In genomic region chr12:124917135-124917840, GRCh38 we compare ENCODE assay signal across 8 cellular contexts. TPM values are rescaled to one million over a fixed set of nuclear protein-coding genes. Genes with fewer than 3 reads are reported as not detected.
A peak's percentile ranks its signal among the peaks of the same experiment; 100 is the strongest.
DNase-seq lines count a peak whose midpoint lies in the region; ATAC-seq and TF ChIP-seq lines count a peak whose summit lies in the region.

No MANE protein-coding gene starts in this region.

- no peaks in the 10 kb centered on the region; the same call in 1 of the 2 replicates for H3K4me1 ChIP-seq in iPS DF 6.9 (ENCODE audit: control insufficient read depth, insufficient read depth, low read length)
- H3K4me1 ChIP-seq in skeletal muscle tissue (ENCODE audit: control insufficient read depth in 3 of 3, insufficient read depth in 3 of 3, low read length in 3 of 3): peaks cover 44 to 63% (median 51%) of the 10 kb centered on the region in 3 donors

- DNase-seq in GM13976 (ENCODE audit: low spot score) (peak; percentile 80), astrocyte of the cerebellum (ENCODE audit: low read depth) (peak; percentile 99), iPS DF 6.9 (ENCODE audit: low read depth, low spot score) (peak; percentile 92), NCI-H524 treated with DMSO at 0.1 percent for 48 hours (lab: John Stamatoyannopoulos, UW) (no peak), DMS53 (lab: John Stamatoyannopoulos, UW) (no peak)

- H3K27me3 ChIP-seq in iPS DF 6.9 (ENCODE audit: control insufficient read depth, insufficient read depth, low read length) (no peaks in the 10 kb centered on the region), skeletal muscle tissue (ENCODE audit: control insufficient read depth in 3 of 3, insufficient read depth in 3 of 3, low read length in 3 of 3) (no peaks in the 10 kb centered on the region)

- TF ChIP-seq POLR2A in Raji (IDR thresholded peaks at IDR 0.05; ENCODE audit: insufficient read depth, low read depth, low read length): peak; percentile 57

- H3K36me3 ChIP-seq in iPS DF 6.9 (ENCODE audit: control insufficient read depth, insufficient read depth, low read length) (peaks cover 6% of the 10 kb centered on the region; the same call in 1 of the 2 replicates), skeletal muscle tissue (ENCODE audit: control insufficient read depth in 3 of 3, insufficient read depth in 3 of 3, low read length in 3 of 3) (peaks cover 10 to 15% (median 15%) of the 10 kb centered on the region in 3 donors)

- H3K9ac ChIP-seq in skeletal muscle tissue (ENCODE audit: low read depth in 1 of 3, low read length in 3 of 3): peak overlapping the region; percentile 98 to 100 (median 99)

- H3K4me3 ChIP-seq in astrocyte of the cerebellum (ENCODE audit: low read depth, low read length) (peak overlapping the region; percentile 22), iPS DF 6.9 (ENCODE audit: low read length) (peak overlapping the region; percentile 4; the same call in 1 of the 2 replicates), skeletal muscle tissue (ENCODE audit: low read length in 3 of 3) (peak overlapping the region; percentile 62 to 93 (median 89))

- in situ Hi-C loops in GM13976 (cut with MboI; ENCODE audit: low sequenced_read_pairs, unreplicated experiment) (no loop called here), astrocyte of the cerebellum (cut with HindIII; ENCODE audit: low sequenced_read_pairs) (no loop called here)

- peak; percentile 37 for ATAC-seq in HG02840 (IDR thresholded peaks at IDR 0.05; ENCODE audit: low FRiP score, unreplicated experiment)

- TF ChIP-seq CTCF in GM13976 (IDR thresholded peaks at IDR 0.05; ENCODE audit: borderline replicate concordance, control extremely low read depth, extremely low read depth, insufficient read depth, missing control alignments) (no peak), astrocyte of the cerebellum (IDR thresholded peaks at IDR 0.05; ENCODE audit: low read depth, low read length, missing control alignments) (no peak)

- WGBS in iPS DF 6.9 (ENCODE audit: insufficient coverage, insufficient read length): no CpG with 5 or more reads among the region's 19 CpGs

- H3K27ac ChIP-seq in iPS DF 6.9 (ENCODE audit: low read length) (no peak overlapping the region), skeletal muscle tissue (ENCODE audit: low read depth, low read length) (peak overlapping the region; percentile 100)

- H3K9me3 ChIP-seq in iPS DF 6.9 (ENCODE audit: control insufficient read depth, insufficient read depth, low read length): no peaks in the 10 kb centered on the region
- no peaks in the 10 kb centered on the region for H3K9me3 ChIP-seq in skeletal muscle tissue (ENCODE audit: control insufficient read depth in 3 of 3, low read length in 3 of 3)

RNA-seq across cellular contexts. Expression of gene UBC, which starts 2.8 kb away (rescaled TPM):
- 1,198 TPM for total RNA-seq in skeletal muscle tissue

RNA-seq across cellular contexts. Expression of gene SCARB1, which starts 53.6 kb away (rescaled TPM):
- total RNA-seq in skeletal muscle tissue: 5.2 TPM

Comparison
In these comparisons a context has a peak if more than half of its experiments do, and no peak if none do; other contexts are left out.
1. DNase-seq: peak in GM13976 (single experiment), astrocyte of the cerebellum (single experiment) and iPS DF 6.9 (single experiment); none in NCI-H524 treated with DMSO at 0.1 percent for 48 hours (single experiment) and DMS53 (single experiment).
2. H3K4me3 ChIP-seq: peak in every context shown above with its lines; median percentile 89 in skeletal muscle tissue; 22 in astrocyte of the cerebellum; 4 in iPS DF 6.9.